15 cellular contexts compared by ENCODE assay signal in genomic region chr2:50221106-50221505, GRCh38.
"Had no signal": no experiment of that assay in that cellular context is flagged by ENCODE, and none has a peak within 500 bp of the region (broad histone marks: within the 10 kb centered on the region; RNA-seq: fewer than 3 reads in every experiment).

No MANE protein-coding gene starts in this region.

- H3K4me1 ChIP-seq: SJSA1 had no signal

- H3K9me3 ChIP-seq: SJSA1 had no signal

- H3K27me3 ChIP-seq: SJSA1 had no signal

- DNase-seq: KBM-7, NCI-H1092 treated with DMSO at 0.1 percent for 48 hours, NCI-H1436, NCI-H1930, NCI-H2081, NCI-H2107, NCI-H345, NCI-H446 treated with DMSO at 0.1 percent for 48 hours, NCI-H510A treated with DMSO at 0.1 percent for 48 hours, NCI-H526, Right ventricle myocardium superior, RPMI8226, SIG-M5 had no signal

- H3K27ac ChIP-seq: SJSA1, SK-N-MC had no signal
